In genomic region chr2:239756392-239757153, GRCh38 we compare ENCODE assay signal across 10 cellular contexts.
DNase-seq lines count a peak whose midpoint lies in the region; ATAC-seq, FAIRE-seq and TF ChIP-seq lines count a peak whose summit lies in the region.
"Had no signal": no experiment of that assay in that cellular context is flagged by ENCODE, and none has a peak within 500 bp of the region (broad histone marks: within the 10 kb centered on the region; RNA-seq: fewer than 3 reads in every experiment).

No MANE protein-coding gene starts in this region.

- H3K27ac ChIP-seq in left ventricle myocardium inferior (replicated peaks), result no peak overlapping the region
- H3K27ac ChIP-seq in K562 (ENCODE audit: extremely low read depth, low read depth, low read length), result no peak overlapping the region
- H3K27ac ChIP-seq in testis, result no peak overlapping the region

- H3K9me1 ChIP-seq in K562 (ENCODE audit: control insufficient read depth, insufficient read depth, low read length), result no peaks in the 10 kb centered on the region

- CTCF ChIA-PET in K562 (lab: Yijun Ruan, JAX; ENCODE audit: low intra/inter-chr PET ratio), result no interaction called here

- H3K4me2 ChIP-seq in K562 (ENCODE audit: insufficient read depth, low read length), result no peak overlapping the region

- H3K9me3 ChIP-seq in left ventricle myocardium inferior (replicated peaks), result peaks cover 11% of the 10 kb centered on the region
- no peaks in the 10 kb centered on the region for H3K9me3 ChIP-seq in K562 (replicated peaks; ENCODE audit: control insufficient read depth, insufficient read depth, low read depth, low read length)
- no peaks in the 10 kb centered on the region for H3K9me3 ChIP-seq in testis

- H3K79me2 ChIP-seq in K562 (ENCODE audit: control insufficient read depth, insufficient read depth, low read length), result no peaks in the 10 kb centered on the region

- no peaks in the 10 kb centered on the region for H4K20me1 ChIP-seq in K562 (replicated peaks; ENCODE audit: control insufficient read depth, insufficient read depth, low read length)

- TF ChIP-seq POLR2A in K562 (conservative IDR thresholded peaks at IDR 0.05), result no peak
- TF ChIP-seq POLR2A in testis (IDR thresholded peaks at IDR 0.05), result no peak

- WGBS in K562 (ENCODE audit: insufficient coverage, low coverage, missing lambda C conversion rate), result 2% methylated on average over 17 of the region's 22 CpGs
- 57 to 67% methylated on average over 22 of the region's 22 CpGs for WGBS in testis, 2 donors

- H3K4me1 ChIP-seq in left ventricle myocardium inferior (no peaks in the 10 kb centered on the region), K562 (replicated peaks in 1 of 2; ENCODE audit: control insufficient read depth in 2 of 2, insufficient read depth in 2 of 2, low read length in 2 of 2) (no peaks in the 10 kb centered on the region; a peak in 1 of 5 replicates), testis (no peaks in the 10 kb centered on the region)

- ATAC-seq in Right ventricle myocardium superior (ENCODE audit: poor library complexity), result no peak
- ATAC-seq in K562, result no peak
- ATAC-seq in HG02884 (IDR thresholded peaks at IDR 0.05; ENCODE audit: unreplicated experiment), result no peak
- ATAC-seq: esophagus mucosa had no signal

- H3K36me3 ChIP-seq in left ventricle myocardium inferior, result no peaks in the 10 kb centered on the region
- no peaks in the 10 kb centered on the region for H3K36me3 ChIP-seq in K562 (ENCODE audit: control insufficient read depth, insufficient read depth, low read length)
- H3K36me3 ChIP-seq in testis (ENCODE audit: low read depth, missing control alignments), result no peaks in the 10 kb centered on the region

- H3K27me3 ChIP-seq in left ventricle myocardium inferior (ENCODE audit: low read depth), result peaks cover 85% of the 10 kb centered on the region
- peaks cover 0 to 55% of the 10 kb centered on the region in 2 experiments; a peak in 2 of 5 replicates for H3K27me3 ChIP-seq in K562 (ENCODE audit: control insufficient read depth in 2 of 2, insufficient read depth in 2 of 2, low read length in 2 of 2)
- H3K27me3 ChIP-seq in testis, result no peaks in the 10 kb centered on the region

- DNase-seq in Right ventricle myocardium superior (peak; percentile 18), left ventricle myocardium inferior (no peak), K562 (ENCODE audit: extremely low read depth in 1 of 4, low spot score in 3 of 4) (no peak), left kidney (ENCODE audit: low read depth, low spot score) (peak; percentile 79), testis (peak; percentile 33), GOT3 (lab: John Stamatoyannopoulos, UW) (no peak), NAMALWA (ENCODE audit: low spot score) (no peak)
- DNase-seq: activated T-cell treated with anti-CD3 and anti-CD28 coated beads, Interleukin-2, amount 50 U/mL, for 1 hour had no signal

- FAIRE-seq in K562 (lab: Jason Lieb, UNC), result no peak

- no peak for TF ChIP-seq RAD21 in K562 (CRISPR knock-in tag; conservative IDR thresholded peaks at IDR 0.05 in 1 of 2, IDR thresholded peaks at IDR 0.05 in 1 of 2)

- H2AFZ ChIP-seq in K562 (ENCODE audit: low read depth, low read length), result no peak overlapping the region

- H3K9ac ChIP-seq in K562 (ENCODE audit: insufficient read depth in 1 of 2, low read depth in 2 of 2, low read length in 2 of 2), result no peak overlapping the region

- TF ChIP-seq EP300 in K562 (IDR thresholded peaks at IDR 0.05; ENCODE audit: low read length), result no peak

- in situ Hi-C loops in K562 (cut with MboI), result no loop called here

- H3K4me3 ChIP-seq in left ventricle myocardium inferior, result no peak overlapping the region
- no peak overlapping the region for H3K4me3 ChIP-seq in K562
- no peak overlapping the region for H3K4me3 ChIP-seq in testis

- intact Hi-C loops in Right ventricle myocardium superior (cut with DNase I), result no loop called here
- intact Hi-C loops in left ventricle myocardium inferior (cut with micrococcal nuclease), result no loop called here
- intact Hi-C loops in K562 (cut with micrococcal nuclease), result no loop called here
- intact Hi-C loops in testis (cut with DNase I; ENCODE audit: low total_unique reads), result no loop called here

- TF ChIP-seq CTCF in left ventricle myocardium inferior (IDR thresholded peaks at IDR 0.05; ENCODE audit: borderline replicate concordance) (no peak), K562 (IDR thresholded peaks at IDR 0.05 in 2 of 3, conservative IDR thresholded peaks at IDR 0.05 in 1 of 3; ENCODE audit: insufficient read depth in 2 of 3, low read depth in 1 of 3, low read length in 3 of 3) (no peak), testis (IDR thresholded peaks at IDR 0.05) (no peak)

- BruUV-seq in K562 (replicated peaks; lab: Mats Ljungman, UMichigan), result no TSS peak

- POLR2A ChIA-PET in K562 (lab: Yijun Ruan, JAX), result no interaction called here

TF ChIP-seq in K562, 482 proteins besides CTCF, POLR2A, EP300 and RAD21:
- no peak for TF ChIP-seq HDAC8 (tag; IDR thresholded peaks at IDR 0.05)
- TF ChIP-seq RFX1 (IDR thresholded peaks at IDR 0.05), result peak; percentile 85
TF ChIP-seq in K562: peak in this region for 1.

Comparison
In these comparisons a context has a peak if more than half of its experiments do, and no peak if none do; other contexts are left out.
1. DNase-seq: peak in Right ventricle myocardium superior (single experiment), left kidney (single experiment) and testis (single experiment); none in left ventricle myocardium inferior (single experiment), K562 (0 of 4), GOT3 (single experiment) and NAMALWA (single experiment).